ENCODE assay signal across 16 cellular contexts in the genomic region with DNA sequence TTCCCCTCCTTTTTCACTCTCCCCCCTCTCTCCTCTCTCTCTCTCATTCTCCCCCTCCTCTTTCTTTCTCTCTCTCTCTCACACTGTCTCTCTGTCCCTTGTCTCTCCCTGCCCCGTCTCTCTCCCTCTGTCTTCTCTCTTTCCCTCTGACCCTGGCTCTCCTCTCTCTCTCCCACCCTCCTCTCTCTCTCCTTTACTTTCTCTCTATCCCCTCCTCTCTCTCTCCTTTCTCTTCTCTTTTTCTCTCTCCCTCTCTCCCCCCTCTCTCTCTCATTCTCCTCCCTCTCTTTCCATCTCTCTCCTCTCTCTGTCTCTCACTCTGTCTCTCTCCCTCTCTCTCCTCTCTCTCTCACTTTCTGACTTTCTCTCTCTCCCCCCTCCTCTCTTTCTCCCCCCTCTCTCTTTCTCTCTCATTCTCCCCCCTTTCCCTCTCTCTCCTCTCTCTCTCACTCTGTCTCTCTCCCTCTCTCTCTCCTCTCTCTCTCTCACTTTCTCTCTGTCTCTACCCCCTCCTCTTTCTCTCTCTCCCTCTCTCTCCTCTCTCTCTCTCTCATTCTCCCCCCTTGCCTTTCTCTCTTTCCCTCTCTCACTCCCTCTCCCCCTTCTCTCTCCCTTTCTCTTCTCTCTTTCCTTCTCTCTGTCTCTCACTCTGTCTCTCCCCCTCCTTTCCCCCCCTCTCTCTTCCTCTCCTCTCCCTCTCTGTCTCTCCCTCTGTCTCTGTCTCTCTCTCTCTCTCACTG. TPM values are rescaled to one million over a fixed set of nuclear protein-coding genes. Genes with fewer than 3 reads are reported as not detected.
A peak's percentile ranks its signal among the peaks of the same experiment; 100 is the strongest.
DNase-seq lines count a peak whose midpoint lies in the region; ATAC-seq and TF ChIP-seq lines count a peak whose summit lies in the region.
"Had no signal": no experiment of that assay in that cellular context is flagged by ENCODE, and none has a peak within 500 bp of the region (broad histone marks: within the 10 kb centered on the region; RNA-seq: fewer than 3 reads in every experiment).

No MANE protein-coding gene starts in this region.

- H3K27ac ChIP-seq in PC-9 (no peak overlapping the region), heart right ventricle (no peak overlapping the region), testis (no peak overlapping the region)
- H3K27ac ChIP-seq: pancreas, thyroid gland had no signal

- no peak for DNase-seq in activated CD8-positive, alpha-beta T cell treated with anti-CD3 and anti-CD28 coated beads for 36 hours
- DNase-seq in activated CD8-positive, alpha-beta T cell treated with anti-CD3 and anti-CD28 coated beads, Interleukin-2, amount 10 ng/mL, durations not matched to agents 7 days and 5 days: no peak
- DNase-seq in PC-9 (no peak), osteocyte (ENCODE audit: extremely low spot score, unreplicated experiment) (no peak), heart right ventricle (no peak), testis (no peak)
- DNase-seq: hippocampal formation, KG1, NCI-H1694 treated with DMSO at 0.1 percent for 48 hours, NCI-H748 treated with DMSO at 0.1 percent for 48 hours had no signal

- H3K36me3 Mint-ChIP-seq in activated CD8-positive, alpha-beta T cell treated with anti-CD3 and anti-CD28 coated beads for 36 hours (ENCODE audit: low read depth): no peaks in the 10 kb centered on the region
- H3K36me3 Mint-ChIP-seq in activated CD8-positive, alpha-beta T cell treated with anti-CD3 and anti-CD28 coated beads, Interleukin-2, amount 10 ng/mL, durations not matched to agents 7 days and 5 days (ENCODE audit: low read depth): no peaks in the 10 kb centered on the region
- no peaks in the 10 kb centered on the region for H3K36me3 Mint-ChIP-seq in osteocyte (ENCODE audit: unreplicated experiment)

- TF ChIP-seq POLR2A in testis (IDR thresholded peaks at IDR 0.05): no peak

- no peaks in the 10 kb centered on the region for H3K9me3 Mint-ChIP-seq in activated CD8-positive, alpha-beta T cell treated with anti-CD3 and anti-CD28 coated beads for 36 hours
- no peaks in the 10 kb centered on the region for H3K9me3 Mint-ChIP-seq in activated CD8-positive, alpha-beta T cell treated with anti-CD3 and anti-CD28 coated beads, Interleukin-2, amount 10 ng/mL, durations not matched to agents 7 days and 5 days (ENCODE audit: insufficient read depth)
- no peaks in the 10 kb centered on the region for H3K9me3 Mint-ChIP-seq in osteocyte (ENCODE audit: unreplicated experiment)

- H3K4me1 ChIP-seq in PC-9 (replicated peaks; ENCODE audit: insufficient read depth) (peaks cover 10% of the 10 kb centered on the region; the same call in 1 of the 2 replicates), endocrine pancreas (ENCODE audit: control insufficient read depth, insufficient read depth, low read length) (no peaks in the 10 kb centered on the region), heart right ventricle (peaks cover 0 to 8% (median 5%) of the 10 kb centered on the region in 9 donors), testis (peaks cover 4% of the 10 kb centered on the region)
- H3K4me1 ChIP-seq: pancreas had no signal

- peaks cover 7% of the 10 kb centered on the region for H3K4me1 Mint-ChIP-seq in activated CD8-positive, alpha-beta T cell treated with anti-CD3 and anti-CD28 coated beads for 36 hours (ENCODE audit: low read depth)
- peaks cover 14% of the 10 kb centered on the region for H3K4me1 Mint-ChIP-seq in activated CD8-positive, alpha-beta T cell treated with anti-CD3 and anti-CD28 coated beads, Interleukin-2, amount 10 ng/mL, durations not matched to agents 7 days and 5 days (ENCODE audit: low read depth)
- H3K4me1 Mint-ChIP-seq in osteocyte (ENCODE audit: unreplicated experiment): peaks cover 9% of the 10 kb centered on the region

- H3K27me3 Mint-ChIP-seq in activated CD8-positive, alpha-beta T cell treated with anti-CD3 and anti-CD28 coated beads for 36 hours: peaks cover 54% of the 10 kb centered on the region
- peaks cover 51% of the 10 kb centered on the region for H3K27me3 Mint-ChIP-seq in activated CD8-positive, alpha-beta T cell treated with anti-CD3 and anti-CD28 coated beads, Interleukin-2, amount 10 ng/mL, durations not matched to agents 7 days and 5 days (ENCODE audit: low read depth)
- peaks cover 73% of the 10 kb centered on the region for H3K27me3 Mint-ChIP-seq in osteocyte (ENCODE audit: unreplicated experiment)

- no peak for TF ChIP-seq CTCF in activated CD8-positive, alpha-beta T cell treated with anti-CD3 and anti-CD28 coated beads for 36 hours (IDR thresholded peaks at IDR 0.05)
- TF ChIP-seq CTCF in PC-9 (conservative IDR thresholded peaks at IDR 0.05) (no peak), osteocyte (IDR thresholded peaks at IDR 0.05) (no peak), heart right ventricle (IDR thresholded peaks at IDR 0.05) (no peak), testis (IDR thresholded peaks at IDR 0.05) (no peak)

- no peaks in the 10 kb centered on the region for H3K79me2 ChIP-seq in PC-9 (ENCODE audit: low read depth)

- BruUV-seq in PC-9 (replicated peaks; lab: Mats Ljungman, UMichigan): no TSS peak

- no peaks in the 10 kb centered on the region for H3K9me2 ChIP-seq in PC-9 (ENCODE audit: insufficient read depth)

- H3K9me3 ChIP-seq in PC-9 (ENCODE audit: insufficient read depth, low read depth) (no peaks in the 10 kb centered on the region), endocrine pancreas (ENCODE audit: control insufficient read depth, low read length) (no peaks in the 10 kb centered on the region), heart right ventricle (no peaks in the 10 kb centered on the region), testis (no peaks in the 10 kb centered on the region)
- H3K9me3 ChIP-seq: pancreas, thyroid gland had no signal

- 26 to 50% methylated on average over 1 of the region's 1 CpG for whole genome bisulfite sequencing in heart right ventricle, 2 donors
- 36 to 50% methylated on average over 1 of the region's 1 CpG for WGBS in testis, 2 donors

- H2AFZ ChIP-seq in PC-9: peak overlapping the region; percentile 91

- intact Hi-C loops in activated CD8-positive, alpha-beta T cell treated with anti-CD3 and anti-CD28 coated beads for 36 hours (cut with micrococcal nuclease): no loop called here
- intact Hi-C loops in PC-9 (cut with micrococcal nuclease; ENCODE audit: unreplicated experiment) (no loop called here), heart right ventricle (cut with DNase I) (no loop called here), testis (cut with DNase I; ENCODE audit: low total_unique reads) (no loop called here)

- POLR2A ChIA-PET in activated CD8-positive, alpha-beta T cell treated with anti-CD3 and anti-CD28 coated beads for 36 hours (lab: Charles Lee): interaction anchor here (0.7 kb wide), 1 partner anchor 202 kb away, joined by 3 read pairs; no protein-coding TSS in a partner anchor
- POLR2A ChIA-PET in activated CD8-positive, alpha-beta T cell treated with anti-CD3 and anti-CD28 coated beads, Interleukin-2, amount 10 ng/mL, durations not matched to agents 7 days and 5 days (lab: Charles Lee): no interaction called here
- POLR2A ChIA-PET in PC-9 (lab: Charles Lee; ENCODE audit: unreplicated experiment): no interaction called here

- no peaks in the 10 kb centered on the region for H4K20me1 ChIP-seq in PC-9 (ENCODE audit: insufficient read depth)

- no peak overlapping the region for H3K27ac Mint-ChIP-seq in activated CD8-positive, alpha-beta T cell treated with anti-CD3 and anti-CD28 coated beads for 36 hours
- no peak overlapping the region for H3K27ac Mint-ChIP-seq in activated CD8-positive, alpha-beta T cell treated with anti-CD3 and anti-CD28 coated beads, Interleukin-2, amount 10 ng/mL, durations not matched to agents 7 days and 5 days
- no peak overlapping the region for H3K27ac Mint-ChIP-seq in osteocyte (ENCODE audit: unreplicated experiment)

- ATAC-seq in activated CD8-positive, alpha-beta T cell treated with anti-CD3 and anti-CD28 coated beads for 36 hours: no peak
- no peak for ATAC-seq in activated CD8-positive, alpha-beta T cell treated with anti-CD3 and anti-CD28 coated beads, Interleukin-2, amount 10 ng/mL, durations not matched to agents 7 days and 5 days
- ATAC-seq in GM19351 (IDR thresholded peaks at IDR 0.05; ENCODE audit: unreplicated experiment) (no peak), heart right ventricle (no peak)

- peaks cover 26% of the 10 kb centered on the region; the same call in 1 of the 2 replicates for H3F3A ChIP-seq in PC-9 (ENCODE audit: insufficient read depth, low read depth)

- peak overlapping the region; percentile 44 for H3K4me3 Mint-ChIP-seq in activated CD8-positive, alpha-beta T cell treated with anti-CD3 and anti-CD28 coated beads for 36 hours
- no peak overlapping the region for H3K4me3 Mint-ChIP-seq in activated CD8-positive, alpha-beta T cell treated with anti-CD3 and anti-CD28 coated beads, Interleukin-2, amount 10 ng/mL, durations not matched to agents 7 days and 5 days
- H3K4me3 Mint-ChIP-seq in osteocyte (ENCODE audit: unreplicated experiment): peak overlapping the region; percentile 54

- H3K36me3 ChIP-seq in PC-9 (ENCODE audit: low read depth) (no peaks in the 10 kb centered on the region), endocrine pancreas (ENCODE audit: control insufficient read depth, insufficient read depth, low read length) (no peaks in the 10 kb centered on the region), heart right ventricle (no peaks in the 10 kb centered on the region), testis (ENCODE audit: low read depth, missing control alignments) (no peaks in the 10 kb centered on the region)
- H3K36me3 ChIP-seq: pancreas, thyroid gland had no signal

- peak overlapping the region; percentile 82 for H3K4me2 ChIP-seq in PC-9

- no peak overlapping the region for H3K9ac ChIP-seq in endocrine pancreas (ENCODE audit: control insufficient read depth, insufficient read depth, low read length)

- peak overlapping the region; percentile 63; the same call in 1 of the 2 replicates for H3K4me3 ChIP-seq in PC-9
- peak overlapping the region; percentile 26 for H3K4me3 ChIP-seq in endocrine pancreas (ENCODE audit: control insufficient read depth, insufficient read depth, low read length)
- H3K4me3 ChIP-seq in heart right ventricle: no peak overlapping the region
- H3K4me3 ChIP-seq in testis: no peak overlapping the region

- CTCF ChIA-PET in activated CD8-positive, alpha-beta T cell treated with anti-CD3 and anti-CD28 coated beads for 36 hours (lab: Charles Lee): no interaction called here
- CTCF ChIA-PET in activated CD8-positive, alpha-beta T cell treated with anti-CD3 and anti-CD28 coated beads, Interleukin-2, amount 10 ng/mL, durations not matched to agents 7 days and 5 days (lab: Charles Lee): no interaction called here
- CTCF ChIA-PET in PC-9 (lab: Charles Lee): no interaction called here

- H3K27me3 ChIP-seq in PC-9 (ENCODE audit: insufficient read depth, low read depth) (peaks cover 4% of the 10 kb centered on the region; the same call in 1 of the 2 replicates), endocrine pancreas (ENCODE audit: control insufficient read depth, insufficient read depth, low read length) (no peaks in the 10 kb centered on the region), heart right ventricle (peaks cover 5 to 89% (median 64%) of the 10 kb centered on the region in 7 donors), testis (no peaks in the 10 kb centered on the region)
- H3K27me3 ChIP-seq: pancreas, thyroid gland had no signal

RNA-seq across cellular contexts. Expression of gene VPS37D, which starts 18.9 kb away (rescaled TPM):
- 1 to 10 TPM in 1 of 2 experiments, under 1 TPM in 1; 0.87 to 1.1 TPM for total RNA-seq in activated CD8-positive, alpha-beta T cell treated with anti-CD3 and anti-CD28 coated beads for 36 hours
- total RNA-seq in activated CD8-positive, alpha-beta T cell treated with anti-CD3 and anti-CD28 coated beads, Interleukin-2, amount 10 ng/mL, durations not matched to agents 7 days and 5 days: under 1 TPM; 0.16 to 0.26 TPM
- total RNA-seq in PC-9 (2021) (8.3 and 12.4 TPM in 2 replicates), osteocyte (5.0 and 6.2 TPM in 2 replicates), heart right ventricle (1 to 10 TPM; 1.1 to 3.6 (median 2.2) TPM), testis (10 to 100 TPM; 15.0 to 24.8 TPM)
- polyA plus RNA-seq in heart right ventricle (1 to 10 TPM; 1.2 to 1.4 TPM), testis (ENCODE audit: insufficient read depth, low read depth, low replicate concordance) (10.3 TPM)

RNA-seq across cellular contexts. Expression of gene MLXIPL, which starts 24.4 kb away (rescaled TPM):
- not detected for total RNA-seq in activated CD8-positive, alpha-beta T cell treated with anti-CD3 and anti-CD28 coated beads for 36 hours
- total RNA-seq in activated CD8-positive, alpha-beta T cell treated with anti-CD3 and anti-CD28 coated beads, Interleukin-2, amount 10 ng/mL, durations not matched to agents 7 days and 5 days: not detected
- total RNA-seq in PC-9 (2021): 24.9 and 32.0 TPM in 2 replicates
- total RNA-seq in osteocyte: 0.43 TPM in 1 of 2 replicates, not detected in the other
- 1 to 10 TPM in 5 of 10 donors, under 1 TPM in 3, not detected in 2; 0.28 to 8.5 (median 1.9) TPM for total RNA-seq in heart right ventricle
- 10 to 100 TPM in 1 of 2 donors, 1 to 10 TPM in 1; 2.8 to 22.8 TPM for polyA plus RNA-seq in heart right ventricle
- total RNA-seq in testis: 100 to 1,000 TPM; 160 to 215 TPM
- 34.2 TPM for polyA plus RNA-seq in testis (ENCODE audit: insufficient read depth, low read depth, low replicate concordance)
- total RNA-seq: H4, lung microvascular endothelial cell had no signal

RNA-seq across cellular contexts. Expression of gene DNAJC30, which starts 34.5 kb away (rescaled TPM):
- 1 to 10 TPM; 6.7 to 7.0 TPM for total RNA-seq in activated CD8-positive, alpha-beta T cell treated with anti-CD3 and anti-CD28 coated beads for 36 hours
- 1 to 10 TPM; 7.7 to 8.3 TPM for total RNA-seq in activated CD8-positive, alpha-beta T cell treated with anti-CD3 and anti-CD28 coated beads, Interleukin-2, amount 10 ng/mL, durations not matched to agents 7 days and 5 days
- total RNA-seq in PC-9 (2021) (8.0 and 9.5 TPM in 2 replicates), osteocyte (13.8 and 14.5 TPM in 2 replicates), heart right ventricle (10 to 100 TPM; 12.1 to 20.8 (median 15.8) TPM), testis (10 to 100 TPM; 19.7 to 25.0 TPM)
- polyA plus RNA-seq in heart right ventricle (1 to 10 TPM; 9.1 TPM), testis (ENCODE audit: insufficient read depth, low read depth, low replicate concordance) (27.7 TPM)

RNA-seq across cellular contexts. Expression of gene BUD23, which starts 34.6 kb away (rescaled TPM):
- total RNA-seq in activated CD8-positive, alpha-beta T cell treated with anti-CD3 and anti-CD28 coated beads for 36 hours: 100 to 1,000 TPM; 108 TPM
- total RNA-seq in activated CD8-positive, alpha-beta T cell treated with anti-CD3 and anti-CD28 coated beads, Interleukin-2, amount 10 ng/mL, durations not matched to agents 7 days and 5 days: 10 to 100 TPM; 57.3 to 60.9 TPM
- 122 and 158 TPM in 2 replicates for total RNA-seq in PC-9 (2021)
- total RNA-seq in osteocyte: 47.2 and 56.7 TPM in 2 replicates
- 10 to 100 TPM; 63.4 to 89.9 (median 66.8) TPM for total RNA-seq in heart right ventricle
- polyA plus RNA-seq in heart right ventricle: 100 to 1,000 TPM; 123 to 134 TPM
- total RNA-seq in testis: 100 to 1,000 TPM; 241 to 252 TPM
- 231 TPM for polyA plus RNA-seq in testis (ENCODE audit: insufficient read depth, low read depth, low replicate concordance)

Comparison
In these comparisons a context has a peak if more than half of its experiments do, and no peak if none do; other contexts are left out.
1. H3K4me3 ChIP-seq: peak in PC-9 (single experiment) and endocrine pancreas (single experiment); none in heart right ventricle (0 of 10) and testis (0 of 2).